ENCODE assay signal across 8 cellular contexts in genomic region chr6:96626749-96627353, GRCh38.
DNase-seq lines count a peak whose midpoint lies in the region; ATAC-seq, FAIRE-seq and TF ChIP-seq lines count a peak whose summit lies in the region.

No MANE protein-coding gene starts in this region.

- H3K9me3 Mint-ChIP-seq in activated T-cell treated with anti-CD3 and anti-CD28 coated beads, Interleukin-2, amount 50 U/mL, for 24 hours: no peaks in the 10 kb centered on the region

- H3K27me3 Mint-ChIP-seq in activated T-cell treated with anti-CD3 and anti-CD28 coated beads, Interleukin-2, amount 50 U/mL, for 24 hours: peaks cover 16% of the 10 kb centered on the region

- no peaks in the 10 kb centered on the region for H3K9me3 ChIP-seq in transverse colon

- FAIRE-seq in TTC549 (lab: Jason Lieb, UNC): peak; percentile 23

- no peaks in the 10 kb centered on the region for H3K36me3 ChIP-seq in transverse colon

- ATAC-seq in GM18517 (IDR thresholded peaks at IDR 0.05; ENCODE audit: unreplicated experiment) (peak; percentile 94), HG02884 (IDR thresholded peaks at IDR 0.05; ENCODE audit: unreplicated experiment) (peak; percentile 85), left cardiac atrium (peak; percentile 58 to 83)

- no peaks in the 10 kb centered on the region for H3K4me1 ChIP-seq in transverse colon

- intact Hi-C loops in left cardiac atrium (cut with DNase I): loop anchor here (2.0 to 10.0 kb wide), 3 partner anchors 270 to 432 kb away; partner anchors contain the start of gene NDUFAF4 (in 1 of the 2)
- intact Hi-C loops in transverse colon (cut with DNase I; ENCODE audit: low total_unique reads): loop anchor here (10.0 kb wide), 1 partner anchor 428 kb away; no protein-coding TSS in a partner anchor

- WGBS in transverse colon (ENCODE audit: low coverage in 1 of 2), 2 donors: 0 to 5% methylated on average over 2 of the region's 2 CpGs

- H3K4me3 Mint-ChIP-seq in activated T-cell treated with anti-CD3 and anti-CD28 coated beads, Interleukin-2, amount 50 U/mL, for 24 hours: no peak overlapping the region

- no peak overlapping the region for H3K27ac ChIP-seq in transverse colon

- H3K27me3 ChIP-seq in transverse colon: no peaks in the 10 kb centered on the region

- no peak for TF ChIP-seq EP300 in transverse colon (IDR thresholded peaks at IDR 0.05; ENCODE audit: low read depth)

- H3K36me3 Mint-ChIP-seq in activated T-cell treated with anti-CD3 and anti-CD28 coated beads, Interleukin-2, amount 50 U/mL, for 24 hours (ENCODE audit: low read depth): no peaks in the 10 kb centered on the region

- TF ChIP-seq POLR2A in transverse colon (IDR thresholded peaks at IDR 0.05): no peak

- no peak overlapping the region for H3K27ac Mint-ChIP-seq in activated T-cell treated with anti-CD3 and anti-CD28 coated beads, Interleukin-2, amount 50 U/mL, for 24 hours

- DNase-seq in AG20443 (ENCODE audit: low spot score): peak; percentile 23
- DNase-seq in NCI-H1436 (lab: John Stamatoyannopoulos, UW): peak; percentile 29
- DNase-seq in left cardiac atrium: no peak
- DNase-seq in transverse colon: no peak
- no peak for DNase-seq in activated T-cell treated with anti-CD3 and anti-CD28 coated beads, Interleukin-2, amount 50 U/mL, for 24 hours

- no peak overlapping the region for H3K4me3 ChIP-seq in transverse colon

- peak in 4 of 5 experiments; percentile 29 to 42 (median 38) for TF ChIP-seq CTCF in transverse colon (IDR thresholded peaks at IDR 0.05)

- in situ Hi-C loops in transverse colon (cut with MboI; ENCODE audit: low pct_ligation_motif_present in 1 of 4, low pct_unique_long_range_greater_than_20kb in 1 of 4, low sequenced_read_pairs in 3 of 4): loop anchor here in 3 of 4 donors (5.0 to 10.0 kb wide), 2 partner anchors 428 to 430 kb away; no protein-coding TSS in a partner anchor

- H3K4me1 Mint-ChIP-seq in activated T-cell treated with anti-CD3 and anti-CD28 coated beads, Interleukin-2, amount 50 U/mL, for 24 hours (ENCODE audit: low read depth): no peaks in the 10 kb centered on the region

Comparison
In these comparisons a context has a peak if more than half of its experiments do, and no peak if none do; other contexts are left out.
1. DNase-seq: peak in AG20443 (single experiment) and NCI-H1436 (single experiment); none in left cardiac atrium (single experiment), transverse colon (single experiment) and activated T-cell treated with anti-CD3 and anti-CD28 coated beads, Interleukin-2, amount 50 U/mL, for 24 hours (single experiment).
2. Peak in every context shown above with its lines, with median percentiles within 50 percentile points of each other: ATAC-seq.